Comparison of ENCODE assay signal across 22 cellular contexts in genomic region chrY:21842090-21842489, GRCh38. TPM values are rescaled to one million over a fixed set of nuclear protein-coding genes. Genes with fewer than 3 reads are reported as not detected.
A peak's percentile ranks its signal among the peaks of the same experiment; 100 is the strongest.
DNase-seq lines count a peak whose midpoint lies in the region; ATAC-seq and TF ChIP-seq lines count a peak whose summit lies in the region.
"Had no signal": no experiment of that assay in that cellular context is flagged by ENCODE, and none has a peak within 500 bp of the region (broad histone marks: within the 10 kb centered on the region; RNA-seq: fewer than 3 reads in every experiment).

No MANE protein-coding gene starts in this region.

- DNase-seq in Right ventricle myocardium inferior (ENCODE audit: missing footprints), result no peak
- DNase-seq in right atrium auricular region (ENCODE audit: low spot score), result no peak
- DNase-seq in G401 (ENCODE audit: low spot score), result peak; percentile 64
- DNase-seq in cerebellum (ENCODE audit: low spot score), result peak; percentile 15
- peak; percentile 36 for DNase-seq in left ventricle myocardium inferior
- no peak for DNase-seq in activated T-cell treated with anti-CD3 and anti-CD28 coated beads for 4 hours
- no peak for DNase-seq in NCI-H345 treated with DMSO at 0.1 percent for 48 hours (lab: John Stamatoyannopoulos, UW; ENCODE audit: unreplicated experiment)
- DNase-seq: AML-193; Caco-2; Calu3; CD4-positive, alpha-beta T cell; CD8-positive, alpha-beta T cell; DMS79 treated with DMSO at 0.1 percent for 48 hours; GDM1 had no signal

- H3K27me3 ChIP-seq in right atrium auricular region (no peaks in the 10 kb centered on the region), left ventricle myocardium inferior (ENCODE audit: low read depth) (no peaks in the 10 kb centered on the region)
- H3K27me3 ChIP-seq: BLaER1 treated with 17β-estradiol and CSF1 and Interleukin-3, amounts not matched to agents 10 nM and 100 nM had no signal

- no peaks in the 10 kb centered on the region for H3K4me1 ChIP-seq in right atrium auricular region
- H3K4me1 ChIP-seq in left ventricle myocardium inferior, result peaks cover 7% of the 10 kb centered on the region
- H3K4me1 ChIP-seq: A549; BLaER1 treated with 17β-estradiol and CSF1 and Interleukin-3, amounts not matched to agents 10 nM and 100 nM; Caco-2 had no signal

- no peak for TF ChIP-seq CTCF in right atrium auricular region (IDR thresholded peaks at IDR 0.05)
- no peak for TF ChIP-seq CTCF in left ventricle myocardium inferior (IDR thresholded peaks at IDR 0.05; ENCODE audit: borderline replicate concordance)

- H3K27ac ChIP-seq in right atrium auricular region, result no peak overlapping the region
- H3K27ac ChIP-seq in left ventricle myocardium inferior (replicated peaks), result peak overlapping the region; percentile 59
- H3K27ac ChIP-seq: 22Rv1; A549; BLaER1 treated with 17β-estradiol and CSF1 and Interleukin-3, amounts not matched to agents 10 nM and 100 nM; C4-2B had no signal

- intact Hi-C loops in Right ventricle myocardium inferior (cut with DNase I), result no loop called here
- intact Hi-C loops in left ventricle myocardium inferior (cut with micrococcal nuclease), result no loop called here

- H3K4me3 ChIP-seq in right atrium auricular region (no peak overlapping the region), left ventricle myocardium inferior (no peak overlapping the region)
- H3K4me3 ChIP-seq: A549; BLaER1 treated with 17β-estradiol and CSF1 and Interleukin-3, amounts not matched to agents 10 nM and 100 nM; GM12878 had no signal

- ATAC-seq in Right ventricle myocardium inferior (peak; percentile 90), GM21447 (IDR thresholded peaks at IDR 0.05; ENCODE audit: unreplicated experiment) (no peak)
- ATAC-seq: A549; CD8-positive, alpha-beta T cell; GM12878 had no signal

- in situ Hi-C loops in G401 (cut with HindIII; ENCODE audit: low sequenced_read_pairs), result no loop called here

- H3K36me3 ChIP-seq in right atrium auricular region (no peaks in the 10 kb centered on the region), left ventricle myocardium inferior (no peaks in the 10 kb centered on the region)
- H3K36me3 ChIP-seq: BLaER1 treated with 17β-estradiol and CSF1 and Interleukin-3, amounts not matched to agents 10 nM and 100 nM had no signal

- H3K9me3 ChIP-seq in right atrium auricular region (no peaks in the 10 kb centered on the region), left ventricle myocardium inferior (replicated peaks) (no peaks in the 10 kb centered on the region)
- H3K9me3 ChIP-seq: A549; BLaER1 treated with 17β-estradiol and CSF1 and Interleukin-3, amounts not matched to agents 10 nM and 100 nM; Caco-2 had no signal

RNA-seq across cellular contexts. Expression of gene RBMY1D, which starts 52.2 kb away (rescaled TPM):
- total RNA-seq in Right ventricle myocardium inferior (not detected), right atrium auricular region (not detected), cerebellum (not detected), left ventricle myocardium inferior (not detected)
- total RNA-seq in G401 (2014; rRNA removed; shearing (Covaris generic)), result not detected in 2 replicates
- total RNA-seq: A172; B cell; Caco-2; Calu3; CD4-positive, alpha-beta T cell; CD8-positive, alpha-beta T cell; GM12878 had no signal

Comparison
In these comparisons a context has a peak if more than half of its experiments do, and no peak if none do; other contexts are left out.
1. DNase-seq: peak in G401 (single experiment), cerebellum (single experiment) and left ventricle myocardium inferior (single experiment); none in Right ventricle myocardium inferior (single experiment), right atrium auricular region (single experiment), activated T-cell treated with anti-CD3 and anti-CD28 coated beads for 4 hours (single experiment) and NCI-H345 treated with DMSO at 0.1 percent for 48 hours (single experiment).